ENCODE assay signal across 8 cellular contexts in genomic region chr1:101026394-101026788, GRCh38. TPM values are rescaled to one million over a fixed set of nuclear protein-coding genes. Genes with fewer than 3 reads are reported as not detected.
DNase-seq lines count a peak whose midpoint lies in the region; ATAC-seq, FAIRE-seq and TF ChIP-seq lines count a peak whose summit lies in the region.

No MANE protein-coding gene starts in this region.

- peak overlapping the region; percentile 95 for H2AFZ ChIP-seq in keratinocyte (ENCODE audit: control insufficient read depth, low read length)

- ATAC-seq in activated naive CD4-positive, alpha-beta T cell treated with anti-CD3 and anti-CD28 coated beads, Interleukin-2, amount 50 U/mL, for 72 hours, result no peak
- ATAC-seq in thoracic aorta (ENCODE audit: insufficient number of reproducible peaks, low FRiP score, low read depth), result no peak

- peak overlapping the region; percentile 94 for H3K9ac ChIP-seq in keratinocyte (ENCODE audit: control insufficient read depth, extremely low read depth, insufficient read depth, low read length)

- peak overlapping the region; percentile 89 for H3K27ac Mint-ChIP-seq in activated CD4-positive, alpha-beta T cell treated with anti-CD3 and anti-CD28 coated beads, Interleukin-2, amount 10 ng/mL, durations not matched to agents 7 days and 5 days
- peak overlapping the region; percentile 83 to 94 for H3K27ac Mint-ChIP-seq in activated naive CD4-positive, alpha-beta T cell treated with anti-CD3 and anti-CD28 coated beads, Interleukin-2, amount 50 U/mL, for 72 hours

- no peak for TF ChIP-seq CTCF in keratinocyte (optimal IDR thresholded peaks at IDR 0.05 in 1 of 3, IDR thresholded peaks at IDR 0.05 in 1 of 3, conservative IDR thresholded peaks at IDR 0.05 in 1 of 3; ENCODE audit: extremely low read depth in 1 of 3, insufficient read depth in 2 of 3, low read length in 3 of 3)
- TF ChIP-seq CTCF in thoracic aorta (IDR thresholded peaks at IDR 0.05), result no peak

- no peaks in the 10 kb centered on the region for H3K9me1 ChIP-seq in keratinocyte (ENCODE audit: control insufficient read depth, extremely low read depth, insufficient read depth, low read length)

- peak overlapping the region; percentile 93 for H3K4me2 ChIP-seq in keratinocyte (ENCODE audit: control insufficient read depth, extremely low read depth, insufficient read depth, low read depth, low read length)

- H3K27ac ChIP-seq in keratinocyte (ENCODE audit: control insufficient read depth, insufficient read depth, low read length), result peak overlapping the region; percentile 86
- peak overlapping the region in 1 of 2 donors; percentile 58 for H3K27ac ChIP-seq in thoracic aorta

- dilution Hi-C loops in keratinocyte (cut with MboI; ENCODE audit: extremely low pct_ligation_motif_present, low sequenced_read_pairs), result no loop called here

- POLR2A ChIA-PET in activated CD4-positive, alpha-beta T cell treated with anti-CD3 and anti-CD28 coated beads, Interleukin-2, amount 10 ng/mL, durations not matched to agents 7 days and 5 days (lab: Charles Lee), result no interaction called here

- peaks cover 68% of the 10 kb centered on the region for H3K4me1 Mint-ChIP-seq in activated CD4-positive, alpha-beta T cell treated with anti-CD3 and anti-CD28 coated beads, Interleukin-2, amount 10 ng/mL, durations not matched to agents 7 days and 5 days

- H3K4me3 ChIP-seq in keratinocyte (ENCODE audit: control insufficient read depth in 2 of 3, extremely low read depth in 1 of 3, insufficient read depth in 2 of 3, low read depth in 1 of 3, low read length in 3 of 3) (peak overlapping the region; percentile 62 to 95 (median 93)), thoracic aorta (peak overlapping the region; percentile 90)

- no peak for FAIRE-seq in keratinocyte (lab: Jason Lieb, UNC)

- peaks cover 58% of the 10 kb centered on the region for H3K79me2 ChIP-seq in keratinocyte (ENCODE audit: control insufficient read depth, insufficient read depth, low read length)

- H3K36me3 ChIP-seq in keratinocyte (ENCODE audit: control insufficient read depth in 2 of 2, extremely low read depth in 1 of 2, insufficient read depth in 2 of 2, low read length in 2 of 2), result peaks cover 0 to 5% of the 10 kb centered on the region in 2 experiments
- H3K36me3 ChIP-seq in thoracic aorta, result no peaks in the 10 kb centered on the region

- H3K9me3 Mint-ChIP-seq in activated CD4-positive, alpha-beta T cell treated with anti-CD3 and anti-CD28 coated beads, Interleukin-2, amount 10 ng/mL, durations not matched to agents 7 days and 5 days, result no peaks in the 10 kb centered on the region
- peaks cover 0 to 4% of the 10 kb centered on the region in 2 donors for H3K9me3 Mint-ChIP-seq in activated naive CD4-positive, alpha-beta T cell treated with anti-CD3 and anti-CD28 coated beads, Interleukin-2, amount 50 U/mL, for 72 hours

- H3K27me3 ChIP-seq in keratinocyte (ENCODE audit: control insufficient read depth, extremely low read depth, insufficient read depth, low read length), result no peaks in the 10 kb centered on the region
- H3K27me3 ChIP-seq in thoracic aorta (replicated peaks; ENCODE audit: insufficient read depth), result no peaks in the 10 kb centered on the region

- H3K9me3 ChIP-seq in keratinocyte (ENCODE audit: control insufficient read depth, low read depth, low read length) (no peaks in the 10 kb centered on the region), thoracic aorta (no peaks in the 10 kb centered on the region)

- CTCF ChIA-PET in activated CD4-positive, alpha-beta T cell treated with anti-CD3 and anti-CD28 coated beads, Interleukin-2, amount 10 ng/mL, durations not matched to agents 7 days and 5 days (lab: Charles Lee), result interaction anchor here (0.7 to 1.2 kb wide), 2 partner anchors 17 to 331 kb away, joined by 3 to 4 read pairs; no protein-coding TSS in a partner anchor

- no peaks in the 10 kb centered on the region for H4K20me1 ChIP-seq in keratinocyte (ENCODE audit: control insufficient read depth, extremely low read depth, insufficient read depth, low read length)

- peaks cover 61% of the 10 kb centered on the region for H3K36me3 Mint-ChIP-seq in activated CD4-positive, alpha-beta T cell treated with anti-CD3 and anti-CD28 coated beads, Interleukin-2, amount 10 ng/mL, durations not matched to agents 7 days and 5 days (ENCODE audit: low read depth)
- H3K36me3 Mint-ChIP-seq in activated naive CD4-positive, alpha-beta T cell treated with anti-CD3 and anti-CD28 coated beads, Interleukin-2, amount 50 U/mL, for 72 hours, result peaks cover 30 to 45% of the 10 kb centered on the region in 2 donors

- no peak for DNase-seq in activated CD4-positive, alpha-beta T cell treated with anti-CD3 and anti-CD28 coated beads, Interleukin-2, amount 10 ng/mL, durations not matched to agents 7 days and 5 days
- DNase-seq in activated CD4-positive, alpha-beta T cell treated with anti-CD3 and anti-CD28 coated beads for 48 hours, result no peak
- DNase-seq in activated naive CD4-positive, alpha-beta T cell treated with anti-CD3 and anti-CD28 coated beads, Interleukin-2, amount 50 U/mL, for 72 hours (ENCODE audit: low spot score in 2 of 2), result no peak
- DNase-seq in keratinocyte (ENCODE audit: low read depth, low spot score) (no peak), thoracic aorta (ENCODE audit: low spot score) (no peak), islet precursor cell (no peak), NCI-H187 (lab: John Stamatoyannopoulos, UW) (no peak)
- DNase-seq in stimulated activated CD4-positive, alpha-beta T cell treated with anti-CD3 and anti-CD28 coated beads, Interleukin-2, amount 100 ng/mL, for 24 hours, result no peak

- H3K4me3 Mint-ChIP-seq in activated CD4-positive, alpha-beta T cell treated with anti-CD3 and anti-CD28 coated beads, Interleukin-2, amount 10 ng/mL, durations not matched to agents 7 days and 5 days, result peak overlapping the region; percentile 90

- H3K27me3 Mint-ChIP-seq in activated CD4-positive, alpha-beta T cell treated with anti-CD3 and anti-CD28 coated beads, Interleukin-2, amount 10 ng/mL, durations not matched to agents 7 days and 5 days, result no peaks in the 10 kb centered on the region

- H3K4me1 ChIP-seq in keratinocyte (ENCODE audit: control insufficient read depth, extremely low read depth, insufficient read depth, low read length) (peaks cover 12% of the 10 kb centered on the region), thoracic aorta (ENCODE audit: control insufficient read depth in 1 of 2, low read depth in 2 of 2) (peaks cover 5 to 15% of the 10 kb centered on the region in 2 donors)

RNA-seq across cellular contexts. Expression of gene DPH5, which starts 0.8 kb away (rescaled TPM):
- total RNA-seq in activated CD4-positive, alpha-beta T cell treated with anti-CD3 and anti-CD28 coated beads, Interleukin-2, amount 10 ng/mL, durations not matched to agents 7 days and 5 days, result 10 to 100 TPM; 32.8 to 38.9 TPM
- total RNA-seq in activated naive CD4-positive, alpha-beta T cell treated with anti-CD3 and anti-CD28 coated beads, Interleukin-2, amount 50 U/mL, for 72 hours, result 10 to 100 TPM; 23.2 to 44.0 TPM
- polyA plus RNA-seq in keratinocyte, result 45.1 to 98.0 TPM (median 67.2 TPM) in 3 replicates
- 43.0 TPM for polyA plus RNA-seq in keratinocyte (2011; ENCODE audit: low read depth)
- polyA plus RNA-seq in keratinocyte (2011; cell fraction: cytosol; rRNA removed), result 50.9 and 90.1 TPM in 2 replicates
- 51.1 and 54.9 TPM in 2 replicates for polyA plus RNA-seq in keratinocyte (2011; cell fraction: nucleus; rRNA removed)
- 29.5 and 32.1 TPM in 2 replicates for polyA plus RNA-seq in keratinocyte (2012; ENCODE audit: low replicate concordance)
- 6.5 to 31.0 TPM (median 16.5 TPM) in 3 replicates for polyA minus RNA-seq in keratinocyte
- polyA minus RNA-seq in keratinocyte (2011; cell fraction: cytosol; rRNA and poly(A)+ RNA removed), result 13.2 TPM
- polyA minus RNA-seq in keratinocyte (2011; cell fraction: nucleus; rRNA and poly(A)+ RNA removed), result 9.0 and 21.9 TPM in 2 replicates
- 10 to 100 TPM; 11.5 to 26.7 TPM for total RNA-seq in thoracic aorta
